ENCODE assay signal across 29 cellular contexts in genomic region chr21:21415741-21416140, GRCh38.
"Had no signal": no experiment of that assay in that cellular context is flagged by ENCODE, and none has a peak within 500 bp of the region (broad histone marks: within the 10 kb centered on the region; RNA-seq: fewer than 3 reads in every experiment).

No MANE protein-coding gene starts in this region.

- FAIRE-seq: colon, kidney, small intestine had no signal

- H3K4me1 ChIP-seq: gastrocnemius medialis, parathyroid adenoma, right lobe of liver, suprapubic skin, transverse colon had no signal

- H3K9ac ChIP-seq: parathyroid adenoma had no signal

- H3K27ac Mint-ChIP-seq: endodermal cell; mesothelial cell of epicardium; naive B cell; natural killer cell treated with Interleukin-12 subunit alpha and Interleukin-12 subunit beta and Interleukin-15 and Interleukin-18, amount 100 ng/mL, for 72 hours; progenitor cell of endocrine pancreas; stimulated activated naive B cell treated with anti-CD40 and anti-IgM and Interleukin-4, amounts not matched to agents 10 μg/mL and 1 μg/mL and 100 μg/mL, for 72 hours; stimulated activated naive CD8-positive, alpha-beta T cell treated with anti-CD3 and anti-CD28 coated beads, Interleukin-15, Interleukin-2, amounts not matched to agents 100 ng/mL and 50 ng/mL, for 24 hours had no signal

- H3K4me1 Mint-ChIP-seq: endodermal cell; mesothelial cell of epicardium; naive B cell; neural crest cell; stimulated activated naive B cell treated with anti-CD40 and anti-IgM and Interleukin-4, amounts not matched to agents 10 μg/mL and 1 μg/mL and 100 μg/mL, for 72 hours had no signal

- DNase-seq: cerebellar nuclear complex; dorsolateral prefrontal cortex; effector CD4-positive, alpha-beta T cell; endodermal cell; foreskin fibroblast; gastrocnemius medialis; head of caudate nucleus; kidney; mesenchymal stem cell; mucosa of descending colon; naive B cell; right lobe of liver; small intestine; stimulated activated CD4-positive, alpha-beta T cell treated with anti-CD3 and anti-CD28 coated beads, Interleukin-15, amount 100 ng/mL, for 24 hours; stimulated activated CD4-positive, alpha-beta T cell treated with anti-CD3 and anti-CD28 coated beads, Interleukin-2, amount 100 ng/mL, for 48 hours; stimulated activated naive B cell treated with anti-CD40 and anti-IgM and Interleukin-4, amounts not matched to agents 10 μg/mL and 1 μg/mL and 100 μg/mL, for 72 hours; transverse colon had no signal

- H3K36me3 ChIP-seq: gastrocnemius medialis, neutrophil, right lobe of liver, suprapubic skin, transverse colon had no signal

- H3K27ac ChIP-seq: dorsolateral prefrontal cortex, epithelial cell of prostate, gastrocnemius medialis, neutrophil, parathyroid adenoma, right lobe of liver, suprapubic skin, transverse colon had no signal

- H3K36me3 Mint-ChIP-seq: mesothelial cell of epicardium; naive B cell; natural killer cell treated with Interleukin-12 subunit alpha and Interleukin-12 subunit beta and Interleukin-15 and Interleukin-18, amount 100 ng/mL, for 72 hours; stimulated activated naive B cell treated with anti-CD40 and anti-IgM and Interleukin-4, amounts not matched to agents 10 μg/mL and 1 μg/mL and 100 μg/mL, for 72 hours had no signal

- H3K79me2 ChIP-seq: parathyroid adenoma had no signal

- H3K4me3 ChIP-seq: dorsolateral prefrontal cortex, gastrocnemius medialis, mucosa of descending colon, right lobe of liver, suprapubic skin, transverse colon had no signal

- H2AFZ ChIP-seq: parathyroid adenoma had no signal

- H3K27me3 ChIP-seq: dorsolateral prefrontal cortex, gastrocnemius medialis, neutrophil, right lobe of liver, suprapubic skin, transverse colon had no signal

- H3K9me3 ChIP-seq: gastrocnemius medialis, mucosa of descending colon, neutrophil, right lobe of liver, suprapubic skin, transverse colon had no signal

- H3K27me3 Mint-ChIP-seq: naive B cell; natural killer cell treated with Interleukin-12 subunit alpha and Interleukin-12 subunit beta and Interleukin-15 and Interleukin-18, amount 100 ng/mL, for 72 hours; progenitor cell of endocrine pancreas; stimulated activated naive B cell treated with anti-CD40 and anti-IgM and Interleukin-4, amounts not matched to agents 10 μg/mL and 1 μg/mL and 100 μg/mL, for 72 hours; stimulated activated naive CD8-positive, alpha-beta T cell treated with anti-CD3 and anti-CD28 coated beads, Interleukin-15, Interleukin-2, amounts not matched to agents 100 ng/mL and 50 ng/mL, for 24 hours had no signal

- H3K9me3 Mint-ChIP-seq: endodermal cell, mesothelial cell of epicardium had no signal

- H3K4me3 Mint-ChIP-seq: endodermal cell; mesothelial cell of epicardium; naive B cell; natural killer cell treated with Interleukin-12 subunit alpha and Interleukin-12 subunit beta and Interleukin-15 and Interleukin-18, amount 100 ng/mL, for 72 hours; neural crest cell; stimulated activated naive B cell treated with anti-CD40 and anti-IgM and Interleukin-4, amounts not matched to agents 10 μg/mL and 1 μg/mL and 100 μg/mL, for 72 hours; stimulated activated naive CD8-positive, alpha-beta T cell treated with anti-CD3 and anti-CD28 coated beads, Interleukin-15, Interleukin-2, amounts not matched to agents 100 ng/mL and 50 ng/mL, for 24 hours had no signal

- ATAC-seq: esophagus mucosa; gastrocnemius medialis; left lobe of liver; mucosa of descending colon; natural killer cell treated with Interleukin-12 subunit alpha and Interleukin-12 subunit beta and Interleukin-15 and Interleukin-18, amount 100 ng/mL, for 72 hours; right lobe of liver; stimulated activated naive B cell treated with anti-CD40 and anti-IgM and Interleukin-4, amounts not matched to agents 10 μg/mL and 1 μg/mL and 100 μg/mL, for 72 hours had no signal
